ENCODE assay signal across 11 cellular contexts in genomic region chr1:200448034-200448762, GRCh38. TPM values are rescaled to one million over a fixed set of nuclear protein-coding genes. Genes with fewer than 3 reads are reported as not detected.
A peak's percentile ranks its signal among the peaks of the same experiment; 100 is the strongest.
DNase-seq lines count a peak whose midpoint lies in the region; ATAC-seq and TF ChIP-seq lines count a peak whose summit lies in the region.
"Had no signal": no experiment of that assay in that cellular context is flagged by ENCODE, and none has a peak within 500 bp of the region (broad histone marks: within the 10 kb centered on the region; RNA-seq: fewer than 3 reads in every experiment).

No MANE protein-coding gene starts in this region.

- intact Hi-C loops in heart right ventricle (cut with DNase I) = no loop called here

- TF ChIP-seq CTCF in heart right ventricle (IDR thresholded peaks at IDR 0.05) = no peak

- no peaks in the 10 kb centered on the region for H3K36me3 ChIP-seq in heart right ventricle
- H3K36me3 ChIP-seq: neutrophil, uterus had no signal

- ATAC-seq in GM21515 (IDR thresholded peaks at IDR 0.05; ENCODE audit: unreplicated experiment) (peak; percentile 81), HG03108 (IDR thresholded peaks at IDR 0.05; ENCODE audit: unreplicated experiment) (peak; percentile 92), memory B cell (ENCODE audit: low read depth) (peak; percentile 57), heart right ventricle (no peak)

- no peak for DNase-seq in activated T-cell treated with anti-CD3 and anti-CD28 coated beads, Interleukin-2, amount 50 U/mL, for 24 hours
- no peak for DNase-seq in activated T-cell treated with anti-CD3 and anti-CD28 coated beads, Interleukin-2, amount 50 U/mL, for 1 hour
- DNase-seq in memory B cell (ENCODE audit: low spot score in 2 of 2) (no peak), NCI-H748 treated with DMSO at 0.1 percent for 48 hours (lab: John Stamatoyannopoulos, UW) (no peak), heart right ventricle (no peak), SW 1271 (lab: John Stamatoyannopoulos, UW) (no peak)
- DNase-seq: activated naive CD8-positive, alpha-beta T cell treated with anti-CD3 and anti-CD28 coated beads, Interleukin-2, amount 10 ng/mL, durations not matched to agents 7 days and 5 days; uterus had no signal

- H3K27ac Mint-ChIP-seq in activated T-cell treated with anti-CD3 and anti-CD28 coated beads, Interleukin-2, amount 50 U/mL, for 24 hours = peak overlapping the region; percentile 94
- peak overlapping the region; percentile 15 for H3K27ac Mint-ChIP-seq in memory B cell
- H3K27ac Mint-ChIP-seq: activated naive CD8-positive, alpha-beta T cell treated with anti-CD3 and anti-CD28 coated beads, Interleukin-2, amount 10 ng/mL, durations not matched to agents 7 days and 5 days had no signal

- no peak overlapping the region for H3K27ac ChIP-seq in heart right ventricle
- H3K27ac ChIP-seq: neutrophil, uterus had no signal

- 89 to 90% methylated on average over 6 of the region's 6 CpGs for WGBS in heart right ventricle, 2 donors

- H3K27me3 ChIP-seq in heart right ventricle = peaks cover 0 to 5% (median 0%) of the 10 kb centered on the region in 7 donors
- H3K27me3 ChIP-seq: neutrophil, uterus had no signal

- peaks cover 5% of the 10 kb centered on the region for H3K27me3 Mint-ChIP-seq in activated T-cell treated with anti-CD3 and anti-CD28 coated beads, Interleukin-2, amount 50 U/mL, for 24 hours
- peaks cover 3% of the 10 kb centered on the region for H3K27me3 Mint-ChIP-seq in memory B cell

- peak overlapping the region; percentile 45 for H3K4me3 Mint-ChIP-seq in activated T-cell treated with anti-CD3 and anti-CD28 coated beads, Interleukin-2, amount 50 U/mL, for 24 hours
- H3K4me3 Mint-ChIP-seq in memory B cell = no peak overlapping the region
- H3K4me3 Mint-ChIP-seq: activated naive CD8-positive, alpha-beta T cell treated with anti-CD3 and anti-CD28 coated beads, Interleukin-2, amount 10 ng/mL, durations not matched to agents 7 days and 5 days had no signal

- no peaks in the 10 kb centered on the region for H3K4me1 ChIP-seq in heart right ventricle
- H3K4me1 ChIP-seq: uterus had no signal

- no peaks in the 10 kb centered on the region for H3K9me3 ChIP-seq in heart right ventricle
- H3K9me3 ChIP-seq: neutrophil, uterus had no signal

- H3K4me3 ChIP-seq in heart right ventricle = no peak overlapping the region
- H3K4me3 ChIP-seq: uterus had no signal

- H3K36me3 Mint-ChIP-seq in activated T-cell treated with anti-CD3 and anti-CD28 coated beads, Interleukin-2, amount 50 U/mL, for 24 hours (ENCODE audit: low read depth) = peaks cover 2% of the 10 kb centered on the region
- H3K36me3 Mint-ChIP-seq in memory B cell = no peaks in the 10 kb centered on the region
- H3K36me3 Mint-ChIP-seq: activated naive CD8-positive, alpha-beta T cell treated with anti-CD3 and anti-CD28 coated beads, Interleukin-2, amount 10 ng/mL, durations not matched to agents 7 days and 5 days had no signal

- peaks cover 7% of the 10 kb centered on the region for H3K9me3 Mint-ChIP-seq in activated T-cell treated with anti-CD3 and anti-CD28 coated beads, Interleukin-2, amount 50 U/mL, for 24 hours
- no peaks in the 10 kb centered on the region for H3K9me3 Mint-ChIP-seq in memory B cell

- H3K4me1 Mint-ChIP-seq in activated T-cell treated with anti-CD3 and anti-CD28 coated beads, Interleukin-2, amount 50 U/mL, for 24 hours (ENCODE audit: low read depth) = peaks cover 53% of the 10 kb centered on the region
- H3K4me1 Mint-ChIP-seq in memory B cell = no peaks in the 10 kb centered on the region

RNA-seq across cellular contexts. Expression of gene ZNF281, which starts 38.4 kb away (rescaled TPM):
- 10 to 100 TPM in 4 of 10 donors, 1 to 10 TPM in 6; 6.8 to 11.7 (median 9.2) TPM for total RNA-seq in heart right ventricle
- 1 to 10 TPM; 2.8 to 3.4 TPM for polyA plus RNA-seq in heart right ventricle

Comparison
In these comparisons a context has a peak if more than half of its experiments do, and no peak if none do; other contexts are left out.
1. ATAC-seq: peak in GM21515 (single experiment), HG03108 (single experiment) and memory B cell (single experiment); none in heart right ventricle (0 of 8).